In genomic region chr5:102036927-102037326, GRCh38 we compare ENCODE assay signal across 16 cellular contexts.
DNase-seq lines count a peak whose midpoint lies in the region; ATAC-seq and TF ChIP-seq lines count a peak whose summit lies in the region.
"Had no signal": no experiment of that assay in that cellular context is flagged by ENCODE, and none has a peak within 500 bp of the region (broad histone marks: within the 10 kb centered on the region; RNA-seq: fewer than 3 reads in every experiment).

No MANE protein-coding gene starts in this region.

- no peaks in the 10 kb centered on the region for H3K9me3 Mint-ChIP-seq in nephron progenitor cell
- H3K9me3 Mint-ChIP-seq: CD4-positive, alpha-beta memory T cell had no signal

- intact Hi-C loops in upper lobe of right lung (cut with DNase I) = no loop called here

- H3K27me3 ChIP-seq in upper lobe of right lung = no peaks in the 10 kb centered on the region
- H3K27me3 ChIP-seq in osteoblast (ENCODE audit: insufficient read depth, low read length) = no peaks in the 10 kb centered on the region

- H3K79me2 ChIP-seq in osteoblast (ENCODE audit: insufficient read depth, low read length) = no peaks in the 10 kb centered on the region

- H3K4me3 ChIP-seq in upper lobe of right lung (no peak overlapping the region), osteoblast (ENCODE audit: insufficient read depth, low read length) (no peak overlapping the region)
- H3K4me3 ChIP-seq: GM23248 had no signal

- H4K20me1 ChIP-seq in osteoblast (ENCODE audit: insufficient read depth, low read length) = no peaks in the 10 kb centered on the region

- H3K27ac Mint-ChIP-seq in nephron progenitor cell = peak overlapping the region; percentile 46
- H3K27ac Mint-ChIP-seq: B cell; CD4-positive, alpha-beta memory T cell had no signal

- H3K27me3 Mint-ChIP-seq in nephron progenitor cell (ENCODE audit: low read depth, poor library complexity) = no peaks in the 10 kb centered on the region
- H3K27me3 Mint-ChIP-seq: B cell had no signal

- H2AFZ ChIP-seq in osteoblast (ENCODE audit: low read length) = no peak overlapping the region
- H2AFZ ChIP-seq: GM23248 had no signal

- H3K4me1 ChIP-seq in upper lobe of right lung (no peaks in the 10 kb centered on the region), osteoblast (ENCODE audit: insufficient read depth, low read length) (no peaks in the 10 kb centered on the region)

- H3K9me3 ChIP-seq in upper lobe of right lung = no peaks in the 10 kb centered on the region
- peaks cover 3% of the 10 kb centered on the region for H3K9me3 ChIP-seq in osteoblast (ENCODE audit: low read depth, low read length)

- DNase-seq in M059J (ENCODE audit: low read depth) (peak; percentile 11), astrocyte of the hippocampus (ENCODE audit: low read depth, low spot score) (peak; percentile 1), nephron progenitor cell (no peak), upper lobe of right lung (no peak), NCI-H82 (lab: John Stamatoyannopoulos, UW) (no peak), osteoblast (ENCODE audit: insufficient read length, low spot score, missing footprints) (no peak)
- DNase-seq: C1 segment of cervical spinal cord; CD4-positive, alpha-beta memory T cell; DMS79; EL; GM23248; H7 had no signal

- H3K4me2 ChIP-seq in osteoblast (ENCODE audit: insufficient read depth, low read length) = no peak overlapping the region

- no peak overlapping the region for H3K4me3 Mint-ChIP-seq in nephron progenitor cell
- H3K4me3 Mint-ChIP-seq: B cell; CD4-positive, alpha-beta memory T cell had no signal

- H3K36me3 ChIP-seq in upper lobe of right lung (no peaks in the 10 kb centered on the region), osteoblast (ENCODE audit: insufficient read depth, low read length) (no peaks in the 10 kb centered on the region)

- ATAC-seq in upper lobe of right lung (no peak), HG03520 (IDR thresholded peaks at IDR 0.05; ENCODE audit: unreplicated experiment) (no peak)
- ATAC-seq: HepG2 had no signal

- no peaks in the 10 kb centered on the region for H3K4me1 Mint-ChIP-seq in nephron progenitor cell
- H3K4me1 Mint-ChIP-seq: B cell; CD4-positive, alpha-beta memory T cell had no signal

- TF ChIP-seq CTCF in 22Rv1 (IDR thresholded peaks at IDR 0.05) (no peak), nephron progenitor cell (IDR thresholded peaks at IDR 0.05) (no peak), upper lobe of right lung (IDR thresholded peaks at IDR 0.05) (no peak), osteoblast (IDR thresholded peaks at IDR 0.05; ENCODE audit: extremely low read depth, low read depth, low read length) (no peak)

- no peaks in the 10 kb centered on the region for H3K36me3 Mint-ChIP-seq in nephron progenitor cell (ENCODE audit: low read depth)
- H3K36me3 Mint-ChIP-seq: CD4-positive, alpha-beta memory T cell had no signal

- peak overlapping the region; percentile 31 for H3K27ac ChIP-seq in 22Rv1
- no peak overlapping the region for H3K27ac ChIP-seq in upper lobe of right lung
- no peak overlapping the region for H3K27ac ChIP-seq in osteoblast (ENCODE audit: low read depth, low read length)
- H3K27ac ChIP-seq: GM23248 had no signal

Comparison
In these comparisons a context has a peak if more than half of its experiments do, and no peak if none do; other contexts are left out.
1. DNase-seq: peak in M059J (single experiment) and astrocyte of the hippocampus (single experiment); none in nephron progenitor cell (single experiment), upper lobe of right lung (single experiment), NCI-H82 (single experiment) and osteoblast (single experiment).